8 cellular contexts compared by ENCODE assay signal in genomic region chr12:68809190-68810026, GRCh38. TPM values are rescaled to one million over a fixed set of nuclear protein-coding genes. Genes with fewer than 3 reads are reported as not detected.
DNase-seq lines count a peak whose midpoint lies in the region; ATAC-seq, FAIRE-seq and TF ChIP-seq lines count a peak whose summit lies in the region.

No MANE protein-coding gene starts in this region.

- TF ChIP-seq CTCF in DOHH2 (IDR thresholded peaks at IDR 0.05; ENCODE audit: low read depth, low read length, poor library complexity, severe bottlenecking) (no peak), Peyer's patch (IDR thresholded peaks at IDR 0.05) (no peak), esophagus muscularis mucosa (IDR thresholded peaks at IDR 0.05) (no peak)

- TF ChIP-seq EP300 in esophagus muscularis mucosa (IDR thresholded peaks at IDR 0.05) = no peak

- peaks cover 68% of the 10 kb centered on the region for H3K4me1 ChIP-seq in DOHH2 (ENCODE audit: control insufficient read depth, low read length)
- H3K4me1 ChIP-seq in Peyer's patch = peaks cover 0 to 27% (median 2%) of the 10 kb centered on the region in 4 donors
- H3K4me1 ChIP-seq in esophagus muscularis mucosa = peaks cover 19 to 47% (median 43%) of the 10 kb centered on the region in 4 donors
- H3K4me1 ChIP-seq in trophoblast cell (ENCODE audit: control insufficient read depth in 1 of 2, insufficient read depth in 2 of 2, low read length in 2 of 2) = peaks cover 6 to 8% of the 10 kb centered on the region in 2 experiments

- H3K4ac ChIP-seq in trophoblast cell (ENCODE audit: low read depth, low read length) = peak overlapping the region; percentile 75

- intact Hi-C loops in esophagus muscularis mucosa (cut with DNase I) (loop anchor here (5.0 kb wide), 1 partner anchor 62 kb away; the partner anchor contains the start of gene SLC35E3), left colon (cut with DNase I, micrococcal nuclease) (no loop called here)

- no peaks in the 10 kb centered on the region for H3K9me3 ChIP-seq in DOHH2 (ENCODE audit: control insufficient read depth, insufficient read depth, low read length)
- H3K9me3 ChIP-seq in Peyer's patch = no peaks in the 10 kb centered on the region
- H3K9me3 ChIP-seq in esophagus muscularis mucosa = no peaks in the 10 kb centered on the region
- no peaks in the 10 kb centered on the region for H3K9me3 ChIP-seq in trophoblast cell (ENCODE audit: insufficient read depth, low read depth, low read length)

- H2BK12ac ChIP-seq in trophoblast cell (ENCODE audit: low read length) = no peak overlapping the region

- H3K27me3 ChIP-seq in DOHH2 (ENCODE audit: control insufficient read depth, low read length) = no peaks in the 10 kb centered on the region
- H3K27me3 ChIP-seq in Peyer's patch = no peaks in the 10 kb centered on the region
- H3K27me3 ChIP-seq in esophagus muscularis mucosa = no peaks in the 10 kb centered on the region
- H3K27me3 ChIP-seq in trophoblast cell (ENCODE audit: insufficient read depth, low read length) = no peaks in the 10 kb centered on the region

- H3K9ac ChIP-seq in trophoblast cell (ENCODE audit: low read length) = no peak overlapping the region

- H3K9me2 ChIP-seq in DOHH2 (replicated peaks; ENCODE audit: control insufficient read depth, low read length) = no peaks in the 10 kb centered on the region

- peaks cover 4% of the 10 kb centered on the region; the same call in 1 of the 2 replicates for H4K20me1 ChIP-seq in DOHH2 (ENCODE audit: control insufficient read depth, insufficient read depth, low read depth, low read length)

- ATAC-seq in left colon (no peak), HG03432 (IDR thresholded peaks at IDR 0.05; ENCODE audit: unreplicated experiment) (no peak)

- no peak overlapping the region for H3K23ac ChIP-seq in trophoblast cell (ENCODE audit: low read length)

- peaks cover 23% of the 10 kb centered on the region for H3K79me1 ChIP-seq in trophoblast cell (ENCODE audit: low read length)

- no peak overlapping the region for H2BK5ac ChIP-seq in trophoblast cell (ENCODE audit: low read depth, low read length, poor library complexity)

- FAIRE-seq in GM12892 (lab: Jason Lieb, UNC) = no peak

- DNase-seq in Peyer's patch = no peak
- no peak for DNase-seq in esophagus muscularis mucosa (ENCODE audit: extremely low spot score)
- DNase-seq in trophoblast cell = no peak
- no peak for DNase-seq in left colon
- no peak for DNase-seq in GM12892 (ENCODE audit: insufficient read length)
- DNase-seq in activated CD4-positive, CD25-positive, alpha-beta regulatory T cell treated with anti-CD3 and anti-CD28 coated beads, Interleukin-2, amount 50 U/mL, for 72 hours = no peak

- 69% methylated on average over 12 of the region's 12 CpGs for WGBS in esophagus muscularis mucosa
- WGBS in trophoblast cell (ENCODE audit: extremely low coverage, insufficient coverage, insufficient read length) = no CpG with 5 or more reads among the region's 12 CpGs

- peak overlapping the region; percentile 80 for H3K4me2 ChIP-seq in DOHH2 (ENCODE audit: low read length)
- peak overlapping the region; percentile 79 for H3K4me2 ChIP-seq in trophoblast cell (ENCODE audit: low read length)

- H3K4me3 ChIP-seq in DOHH2 (ENCODE audit: low read length) (peak overlapping the region; percentile 88), Peyer's patch (peak overlapping the region; percentile 67 to 92 (median 78)), esophagus muscularis mucosa (peak overlapping the region; percentile 85 to 99 (median 91)), trophoblast cell (ENCODE audit: low read depth, low read length) (no peak overlapping the region)

- no peak overlapping the region for H4K12ac ChIP-seq in trophoblast cell (ENCODE audit: low read depth, low read length)

- no peak overlapping the region for H2AFZ ChIP-seq in trophoblast cell (ENCODE audit: insufficient read depth, low read length, poor library complexity)

- H3K27ac ChIP-seq in DOHH2 (ENCODE audit: low read depth, low read length) (peak overlapping the region; percentile 96), Peyer's patch (peak overlapping the region; percentile 96 to 99 (median 96)), esophagus muscularis mucosa (replicated peaks in 1 of 4) (peak overlapping the region; percentile 96 to 100 (median 98)), trophoblast cell (ENCODE audit: low read depth, low read length) (peak overlapping the region; percentile 100)

- H4K91ac ChIP-seq in trophoblast cell (ENCODE audit: low read depth, low read length) = no peak overlapping the region

- H3K79me2 ChIP-seq in DOHH2 (ENCODE audit: control insufficient read depth, low read length) (peaks cover 65% of the 10 kb centered on the region), trophoblast cell (ENCODE audit: control insufficient read depth, insufficient read depth, low read length, poor library complexity) (peaks cover 10% of the 10 kb centered on the region)

- peaks cover 12% of the 10 kb centered on the region for H3F3A ChIP-seq in DOHH2 (ENCODE audit: control insufficient read depth, insufficient read depth)

- H2AK5ac ChIP-seq in trophoblast cell (ENCODE audit: low read length) = no peak overlapping the region

- H4K8ac ChIP-seq in trophoblast cell (ENCODE audit: low read depth, low read length) = peak overlapping the region; percentile 35

- H3K18ac ChIP-seq in trophoblast cell (ENCODE audit: low read length) = no peak overlapping the region

- peak overlapping the region; percentile 10 for H2BK120ac ChIP-seq in trophoblast cell (ENCODE audit: insufficient read depth, low read length, poor library complexity)

- H3K36me3 ChIP-seq in DOHH2 (ENCODE audit: control insufficient read depth, low read length) (peaks cover 59% of the 10 kb centered on the region), Peyer's patch (peaks cover 0 to 21% (median 0%) of the 10 kb centered on the region in 3 donors), esophagus muscularis mucosa (peaks cover 5 to 45% (median 28%) of the 10 kb centered on the region in 4 donors), trophoblast cell (ENCODE audit: control insufficient read depth in 1 of 2, insufficient read depth in 2 of 2, low read length in 2 of 2) (peaks cover 7 to 9% of the 10 kb centered on the region in 2 experiments)

- TF ChIP-seq POLR2A in Peyer's patch (IDR thresholded peaks at IDR 0.05) (no peak), esophagus muscularis mucosa (IDR thresholded peaks at IDR 0.05; ENCODE audit: low read depth) (no peak), GM12892 (IDR thresholded peaks at IDR 0.05; ENCODE audit: low read depth, low read length) (no peak)

- no peak overlapping the region for H3K14ac ChIP-seq in trophoblast cell (ENCODE audit: low read length)

RNA-seq across cellular contexts. Expression of gene MDM2, which starts 1.4 kb away (rescaled TPM):
- total RNA-seq in Peyer's patch (100 to 1,000 TPM in 2 of 4 donors, 10 to 100 TPM in 2; 64.7 to 126 (median 95.3) TPM), esophagus muscularis mucosa (10 to 100 TPM; 33.3 to 47.2 (median 40.0) TPM), left colon (10 to 100 TPM; 80.2 to 94.7 TPM)
- 194 and 207 TPM in 2 replicates for polyA plus RNA-seq in trophoblast cell (2013)
- 111 TPM for polyA plus RNA-seq in GM12892 (2012; ENCODE audit: missing spikeins)
